Comparison of ENCODE assay signal across 20 cellular contexts in genomic region chr16:782263-782662, GRCh38. TPM values are rescaled to one million over a fixed set of nuclear protein-coding genes. Genes with fewer than 3 reads are reported as not detected.
"Had no signal": no experiment of that assay in that cellular context is flagged by ENCODE, and none has a peak within 500 bp of the region (broad histone marks: within the 10 kb centered on the region; RNA-seq: fewer than 3 reads in every experiment).

No MANE protein-coding gene starts in this region.

- H3K4me3 ChIP-seq: heart right ventricle, right atrium auricular region, smooth muscle cell, suprapubic skin, thyroid gland had no signal

- H3K27ac ChIP-seq: heart right ventricle, right atrium auricular region, suprapubic skin, thyroid gland had no signal

- H3K9me3 ChIP-seq: heart right ventricle, right atrium auricular region, suprapubic skin, thyroid gland had no signal

- H3K4me2 ChIP-seq: smooth muscle cell had no signal

- DNase-seq: cortex of kidney; effector CD8-positive, alpha-beta T cell; foreskin melanocyte; heart right ventricle; hypothalamus; naive thymus-derived CD8-positive, alpha-beta T cell; stimulated activated CD4-positive, alpha-beta T cell treated with anti-CD3 and anti-CD28 coated beads, Interleukin-2, amount 100 ng/mL, for 48 hours; stimulated activated naive CD8-positive, alpha-beta T cell treated with anti-CD3 and anti-CD28 coated beads, Interleukin-15, Interleukin-2, amounts not matched to agents 100 U/mL and 50 U/mL, for 24 hours; thyroid gland had no signal

- H3K27me3 ChIP-seq: right atrium auricular region, thyroid gland had no signal

RNA-seq across cellular contexts. Expression of gene GNG13, which starts 18.3 kb away (rescaled TPM):
- total RNA-seq: heart right ventricle; left lobe of liver; lower leg skin; mammary epithelial cell; mesenteric fat pad; mononuclear cell; naive thymus-derived CD8-positive, alpha-beta T cell; osteocyte; right atrium auricular region; smooth muscle cell; suprapubic skin; thyroid gland had no signal
- polyA plus RNA-seq: esophagus; heart right ventricle; mammary epithelial cell; naive thymus-derived CD8-positive, alpha-beta T cell; neural cell; smooth muscle cell had no signal

RNA-seq across cellular contexts. Expression of gene MSLN, which starts 21.7 kb away (rescaled TPM):
- total RNA-seq: mesenteric fat pad; naive thymus-derived CD8-positive, alpha-beta T cell; thyroid gland had no signal
- polyA plus RNA-seq: naive thymus-derived CD8-positive, alpha-beta T cell had no signal
